In the genomic region with DNA sequence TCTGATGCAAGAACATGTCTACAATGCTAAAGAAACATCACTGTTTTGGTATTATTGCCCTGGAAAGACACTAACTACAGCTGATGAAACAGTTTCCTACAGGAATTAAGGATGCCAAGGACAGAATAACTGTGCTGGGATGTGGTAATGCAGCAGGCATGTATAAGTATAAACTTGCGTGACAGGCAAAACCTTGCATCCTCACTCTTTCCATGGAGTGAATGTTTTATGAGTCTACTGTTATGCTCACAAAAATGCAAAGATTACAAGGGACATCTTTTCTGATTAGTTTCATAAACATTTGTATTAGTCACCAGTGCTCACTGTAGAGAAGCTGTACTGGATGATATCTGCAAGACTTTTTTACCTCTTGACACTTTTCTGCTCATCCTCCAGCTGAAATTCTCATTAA, we compare ENCODE assay signal across 1 cellular context.
TF ChIP-seq lines count a peak whose summit lies in the region.

No MANE protein-coding gene starts in this region.

TF ChIP-seq in SK-N-SH, 30 proteins besides CTCF, POLR2A, EP300 and RAD21 (continued from another document):
- TF ChIP-seq, protein P1, sequence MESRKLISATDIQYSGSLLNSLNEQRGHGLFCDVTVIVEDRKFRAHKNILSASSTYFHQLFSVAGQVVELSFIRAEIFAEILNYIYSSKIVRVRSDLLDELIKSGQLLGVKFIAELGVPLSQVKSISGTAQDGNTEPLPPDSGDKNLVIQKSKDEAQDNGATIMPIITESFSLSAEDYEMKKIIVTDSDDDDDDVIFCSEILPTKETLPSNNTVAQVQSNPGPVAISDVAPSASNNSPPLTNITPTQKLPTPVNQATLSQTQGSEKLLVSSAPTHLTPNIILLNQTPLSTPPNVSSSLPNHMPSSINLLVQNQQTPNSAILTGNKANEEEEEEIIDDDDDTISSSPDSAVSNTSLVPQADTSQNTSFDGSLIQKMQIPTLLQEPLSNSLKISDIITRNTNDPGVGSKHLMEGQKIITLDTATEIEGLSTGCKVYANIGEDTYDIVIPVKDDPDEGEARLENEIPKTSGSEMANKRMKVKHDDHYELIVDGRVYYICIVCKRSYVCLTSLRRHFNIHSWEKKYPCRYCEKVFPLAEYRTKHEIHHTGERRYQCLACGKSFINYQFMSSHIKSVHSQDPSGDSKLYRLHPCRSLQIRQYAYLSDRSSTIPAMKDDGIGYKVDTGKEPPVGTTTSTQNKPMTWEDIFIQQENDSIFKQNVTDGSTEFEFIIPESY (IDR thresholded peaks at IDR 0.05; ENCODE audit: borderline replicate concordance, low read depth): no peak
- TF ChIP-seq RCOR1 (IDR thresholded peaks at IDR 0.05; ENCODE audit: low read length) (no peak), FOXJ3 (CRISPR knock-in tag; IDR thresholded peaks at IDR 0.05) (no peak), NRF1 (IDR thresholded peaks at IDR 0.05; ENCODE audit: low read depth, low read length) (no peak), FOSL2 (IDR thresholded peaks at IDR 0.05; ENCODE audit: borderline replicate concordance, low read depth) (peak; percentile 23; the same call in 1 of the 2 replicates), SMC3 (IDR thresholded peaks at IDR 0.05; ENCODE audit: low read depth, low read length) (no peak)
- TF ChIP-seq, protein P2, sequence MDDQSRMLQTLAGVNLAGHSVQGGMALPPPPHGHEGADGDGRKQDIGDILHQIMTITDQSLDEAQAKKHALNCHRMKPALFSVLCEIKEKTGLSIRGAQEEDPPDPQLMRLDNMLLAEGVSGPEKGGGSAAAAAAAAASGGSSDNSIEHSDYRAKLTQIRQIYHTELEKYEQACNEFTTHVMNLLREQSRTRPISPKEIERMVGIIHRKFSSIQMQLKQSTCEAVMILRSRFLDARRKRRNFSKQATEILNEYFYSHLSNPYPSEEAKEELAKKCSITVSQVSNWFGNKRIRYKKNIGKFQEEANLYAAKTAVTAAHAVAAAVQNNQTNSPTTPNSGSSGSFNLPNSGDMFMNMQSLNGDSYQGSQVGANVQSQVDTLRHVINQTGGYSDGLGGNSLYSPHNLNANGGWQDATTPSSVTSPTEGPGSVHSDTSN (IDR thresholded peaks at IDR 0.05): peak; percentile 50
- TF ChIP-seq, protein P3, sequence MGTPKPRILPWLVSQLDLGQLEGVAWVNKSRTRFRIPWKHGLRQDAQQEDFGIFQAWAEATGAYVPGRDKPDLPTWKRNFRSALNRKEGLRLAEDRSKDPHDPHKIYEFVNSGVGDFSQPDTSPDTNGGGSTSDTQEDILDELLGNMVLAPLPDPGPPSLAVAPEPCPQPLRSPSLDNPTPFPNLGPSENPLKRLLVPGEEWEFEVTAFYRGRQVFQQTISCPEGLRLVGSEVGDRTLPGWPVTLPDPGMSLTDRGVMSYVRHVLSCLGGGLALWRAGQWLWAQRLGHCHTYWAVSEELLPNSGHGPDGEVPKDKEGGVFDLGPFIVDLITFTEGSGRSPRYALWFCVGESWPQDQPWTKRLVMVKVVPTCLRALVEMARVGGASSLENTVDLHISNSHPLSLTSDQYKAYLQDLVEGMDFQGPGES (IDR thresholded peaks at IDR 0.05; ENCODE audit: low read depth, low read length): no peak
